ENCODE assay signal across 24 cellular contexts in genomic region chr19:2021453-2022140, GRCh38. TPM values are rescaled to one million over a fixed set of nuclear protein-coding genes. Genes with fewer than 3 reads are reported as not detected.
DNase-seq lines count a peak whose midpoint lies in the region; ATAC-seq and TF ChIP-seq lines count a peak whose summit lies in the region.
"Had no signal": no experiment of that assay in that cellular context is flagged by ENCODE, and none has a peak within 500 bp of the region (broad histone marks: within the 10 kb centered on the region; RNA-seq: fewer than 3 reads in every experiment).

No MANE protein-coding gene starts in this region.

- DNase-seq in activated effector memory CD4-positive, alpha-beta T cell treated with anti-CD3 and anti-CD28 coated beads, Interleukin-2, amount 50 U/mL, for 16 hours, result peak; percentile 39
- no peak for DNase-seq in activated effector memory CD4-positive, alpha-beta T cell treated with Interleukin-2 at 50 U/mL for 16 hours
- peak; percentile 72 for DNase-seq in endodermal cell
- no peak for DNase-seq in mucosa of descending colon
- DNase-seq in caudate nucleus (lab: John Stamatoyannopoulos, UW), result no peak
- DNase-seq in endothelial cell (ENCODE audit: low spot score), result no peak
- DNase-seq in activated T-cell treated with anti-CD3 and anti-CD28 coated beads for 4 hours, result no peak
- DNase-seq: 8988T; Caco-2; CD4-positive, alpha-beta memory T cell; GOT3; KBM-7; MM.1S; NCI-H1048; NCI-H1436 treated with DMSO at 0.1 percent for 48 hours; NCI-H1930; NCI-H345; NCI-H524; NCI-H82; SHP77 treated with DMSO at 0.1 percent for 48 hours; SW 1271 had no signal

- H3K9me3 ChIP-seq in endodermal cell (ENCODE audit: control insufficient read depth, low read length) (no peaks in the 10 kb centered on the region), mucosa of descending colon (no peaks in the 10 kb centered on the region)

- peaks cover 2% of the 10 kb centered on the region for H3K4me1 Mint-ChIP-seq in endodermal cell
- no peaks in the 10 kb centered on the region for H3K4me1 Mint-ChIP-seq in endothelial cell (ENCODE audit: unreplicated experiment)

- H3K27ac Mint-ChIP-seq in endodermal cell (no peak overlapping the region), endothelial cell (ENCODE audit: unreplicated experiment) (no peak overlapping the region)

- intact Hi-C loops in mucosa of descending colon (cut with DNase I, micrococcal nuclease), result loop anchor here in 1 of 2 donors (5.0 kb wide), 1 partner anchor 46 kb away; no protein-coding TSS in a partner anchor

- peaks cover 3% of the 10 kb centered on the region for H3K36me3 Mint-ChIP-seq in endodermal cell (ENCODE audit: low read depth)
- H3K36me3 Mint-ChIP-seq in endothelial cell (ENCODE audit: low read depth, unreplicated experiment), result no peaks in the 10 kb centered on the region

- no peak overlapping the region for H3K9ac ChIP-seq in endodermal cell (ENCODE audit: extremely low read depth, low read length, poor library complexity, severe bottlenecking)
- H3K9ac ChIP-seq: BLaER1 treated with 17β-estradiol and CSF1 and Interleukin-3, amounts not matched to agents 10 nM and 100 nM had no signal

- H3K9me3 Mint-ChIP-seq in endodermal cell, result peaks cover 23% of the 10 kb centered on the region
- no peaks in the 10 kb centered on the region for H3K9me3 Mint-ChIP-seq in endothelial cell (ENCODE audit: unreplicated experiment)

- no peaks in the 10 kb centered on the region for H3K27me3 ChIP-seq in endodermal cell (ENCODE audit: control insufficient read depth, insufficient read depth, low read length, poor library complexity, severe bottlenecking)
- H3K27me3 ChIP-seq: BLaER1 treated with 17β-estradiol and CSF1 and Interleukin-3, amounts not matched to agents 10 nM and 100 nM had no signal

- peaks cover 13% of the 10 kb centered on the region for H3K27me3 Mint-ChIP-seq in endodermal cell (ENCODE audit: insufficient read depth)
- H3K27me3 Mint-ChIP-seq in endothelial cell (ENCODE audit: unreplicated experiment), result peaks cover 4% of the 10 kb centered on the region
- H3K27me3 Mint-ChIP-seq: CD4-positive, alpha-beta memory T cell had no signal

- H3K4me1 ChIP-seq in endodermal cell (ENCODE audit: control insufficient read depth, insufficient read depth, low read length) (no peaks in the 10 kb centered on the region), mucosa of descending colon (ENCODE audit: low read depth) (no peaks in the 10 kb centered on the region)

- 76% methylated on average over 4 of the region's 4 CpGs; no CpG with 5 or more reads in 1 of the 2 experiments for WGBS in endodermal cell (ENCODE audit: insufficient coverage in 1 of 2, insufficient read length in 1 of 2), 2 experiments

- ATAC-seq in mucosa of descending colon (peak; percentile 80), GM21737 (IDR thresholded peaks at IDR 0.05; ENCODE audit: unreplicated experiment) (no peak)

- H3K4me3 ChIP-seq in endodermal cell (ENCODE audit: low read length) (no peak overlapping the region), mucosa of descending colon (no peak overlapping the region)
- H3K4me3 ChIP-seq: BLaER1 treated with 17β-estradiol and CSF1 and Interleukin-3, amounts not matched to agents 10 nM and 100 nM; SK-N-MC had no signal

- H3K27ac ChIP-seq in endodermal cell (ENCODE audit: low read depth, low read length) (no peak overlapping the region), caudate nucleus (ENCODE audit: low read depth, low read length) (no peak overlapping the region)
- H3K27ac ChIP-seq: BLaER1 treated with 17β-estradiol and CSF1 and Interleukin-3, amounts not matched to agents 10 nM and 100 nM; SK-N-MC had no signal

- H3K36me3 ChIP-seq in endodermal cell (ENCODE audit: control insufficient read depth, insufficient read depth, low read length) (no peaks in the 10 kb centered on the region), mucosa of descending colon (ENCODE audit: low read depth) (no peaks in the 10 kb centered on the region)
- H3K36me3 ChIP-seq: BLaER1 treated with 17β-estradiol and CSF1 and Interleukin-3, amounts not matched to agents 10 nM and 100 nM had no signal

- H3K4me3 Mint-ChIP-seq in endodermal cell, result no peak overlapping the region
- H3K4me3 Mint-ChIP-seq in endothelial cell (ENCODE audit: unreplicated experiment), result no peak overlapping the region
- H3K4me3 Mint-ChIP-seq: CD4-positive, alpha-beta memory T cell had no signal

- TF ChIP-seq CTCF in endodermal cell (conservative IDR thresholded peaks at IDR 0.05) (no peak), mucosa of descending colon (IDR thresholded peaks at IDR 0.05) (no peak), endothelial cell (IDR thresholded peaks at IDR 0.05; ENCODE audit: unreplicated experiment) (no peak)

RNA-seq across cellular contexts. Expression of gene BTBD2, which starts 6.1 kb away (rescaled TPM):
- total RNA-seq in endodermal cell (100 to 1,000 TPM; 107 to 112 TPM), mucosa of descending colon (10 to 100 TPM; 66.0 to 82.3 (median 71.5) TPM), endothelial cell (ENCODE audit: unreplicated experiment) (80.5 TPM)
- polyA plus RNA-seq in endodermal cell (2013, experiment 1 of 2), result 113 TPM
- polyA plus RNA-seq in endodermal cell (2013, experiment 2 of 2), result 99.4 TPM

RNA-seq across cellular contexts. Expression of gene MKNK2, which starts 29.4 kb away (rescaled TPM):
- total RNA-seq in endodermal cell, result 100 to 1,000 TPM; 120 to 123 TPM
- polyA plus RNA-seq in endodermal cell (2013, experiment 1 of 2), result 63.1 TPM
- 58.0 TPM for polyA plus RNA-seq in endodermal cell (2013, experiment 2 of 2)
- total RNA-seq in mucosa of descending colon, result 100 to 1,000 TPM; 252 to 330 (median 304) TPM
- total RNA-seq in endothelial cell (ENCODE audit: unreplicated experiment), result 228 TPM

Comparison
In these comparisons a context has a peak if more than half of its experiments do, and no peak if none do; other contexts are left out.
1. DNase-seq: peak in activated effector memory CD4-positive, alpha-beta T cell treated with anti-CD3 and anti-CD28 coated beads, Interleukin-2, amount 50 U/mL, for 16 hours (single experiment) and endodermal cell (single experiment); none in activated effector memory CD4-positive, alpha-beta T cell treated with Interleukin-2 at 50 U/mL for 16 hours (single experiment), mucosa of descending colon (0 of 3), caudate nucleus (0 of 61), endothelial cell (single experiment) and activated T-cell treated with anti-CD3 and anti-CD28 coated beads for 4 hours (single experiment).